In genomic region chr2:76808776-76809175, GRCh38 we compare ENCODE assay signal across 1 cellular context.
TF ChIP-seq lines count a peak whose summit lies in the region.

No MANE protein-coding gene starts in this region.

TF ChIP-seq in SK-N-SH treated with all-trans-retinoic acid at 6 μM for 48 hours, 23 proteins besides CTCF, POLR2A, EP300 and RAD21 (continued from another document):
- peak; percentile 96 for TF ChIP-seq TCF4 (CRISPR knock-in tag; IDR thresholded peaks at IDR 0.05; ENCODE audit: borderline replicate concordance)
- TF ChIP-seq BACH2 (CRISPR knock-in tag; IDR thresholded peaks at IDR 0.05; ENCODE audit: borderline replicate concordance) = no peak
- TF ChIP-seq ZNF8 (CRISPR knock-in tag; IDR thresholded peaks at IDR 0.05) = no peak
- no peak for TF ChIP-seq CREB5 (CRISPR knock-in tag; IDR thresholded peaks at IDR 0.05; ENCODE audit: low read depth)
- 0 out of 2 replicates have a peak, but pooled peaks have one; percentile 13 for TF ChIP-seq CSRNP3 (CRISPR knock-in tag; IDR thresholded peaks at IDR 0.05)
- no peak for TF ChIP-seq ZFP3 (CRISPR knock-in tag; IDR thresholded peaks at IDR 0.05)
- TF ChIP-seq PATZ1 (CRISPR knock-in tag; IDR thresholded peaks at IDR 0.05; ENCODE audit: borderline replicate concordance) = no peak
- TF ChIP-seq RARB (CRISPR knock-in tag; IDR thresholded peaks at IDR 0.05) = no peak
- TF ChIP-seq ISL1 (CRISPR knock-in tag; IDR thresholded peaks at IDR 0.05) = peak; percentile 51
